Comparison of ENCODE assay signal across 8 cellular contexts in the genomic region with DNA sequence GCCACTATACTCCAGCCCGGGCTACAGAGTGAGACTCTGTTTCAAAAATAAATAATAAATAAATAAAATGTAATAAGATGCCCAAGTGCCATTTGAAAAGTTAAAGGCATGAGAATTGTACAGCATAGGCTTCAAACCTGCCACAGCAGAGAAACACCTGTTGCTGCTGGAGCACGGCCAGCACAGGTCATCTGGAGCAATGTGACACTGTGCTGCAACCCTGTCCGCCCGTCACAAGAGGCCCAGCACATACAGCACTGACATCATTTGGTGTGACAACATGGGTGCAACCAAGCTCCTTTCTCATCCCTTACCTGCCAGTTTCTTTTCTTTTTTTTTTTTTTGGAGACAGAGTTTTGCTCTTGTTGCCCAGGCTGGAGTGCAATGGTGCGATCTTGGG. TPM values are rescaled to one million over a fixed set of nuclear protein-coding genes. Genes with fewer than 3 reads are reported as not detected.
DNase-seq lines count a peak whose midpoint lies in the region; ATAC-seq and TF ChIP-seq lines count a peak whose summit lies in the region.

No MANE protein-coding gene starts in this region.

- no peak for ATAC-seq in GM18909 (IDR thresholded peaks at IDR 0.05; ENCODE audit: poor library complexity, unreplicated experiment)
- no peak for ATAC-seq in HG02571 (IDR thresholded peaks at IDR 0.05; ENCODE audit: unreplicated experiment)
- no peak for ATAC-seq in omental fat pad (ENCODE audit: low FRiP score)

- peak overlapping the region; percentile 93 for H3K27ac Mint-ChIP-seq in T-helper 2 cell treated with Interferon-gamma antibody and Interleukin-4, amounts not matched to agents 5 μg/mL and 100 μg/mL, for 36 hours
- peak overlapping the region in 3 of 5 experiments; percentile 48 to 96 (median 49) for H3K27ac Mint-ChIP-seq in brain

- peaks cover 36% of the 10 kb centered on the region for H3K36me3 Mint-ChIP-seq in T-helper 2 cell treated with Interferon-gamma antibody and Interleukin-4, amounts not matched to agents 5 μg/mL and 100 μg/mL, for 36 hours (ENCODE audit: low read depth)
- H3K36me3 Mint-ChIP-seq in brain, result peaks cover 36% of the 10 kb centered on the region

- peaks cover 19% of the 10 kb centered on the region for H3K36me3 ChIP-seq in skeletal muscle satellite cell (ENCODE audit: insufficient read depth, low read length)

- H3K9me3 Mint-ChIP-seq in T-helper 2 cell treated with Interferon-gamma antibody and Interleukin-4, amounts not matched to agents 5 μg/mL and 100 μg/mL, for 36 hours, result no peaks in the 10 kb centered on the region
- H3K9me3 Mint-ChIP-seq in brain, result peaks cover 0 to 6% (median 0%) of the 10 kb centered on the region in 5 experiments

- peak overlapping the region; percentile 96 for H3K4me3 Mint-ChIP-seq in T-helper 2 cell treated with Interferon-gamma antibody and Interleukin-4, amounts not matched to agents 5 μg/mL and 100 μg/mL, for 36 hours
- H3K4me3 Mint-ChIP-seq in brain, result peak overlapping the region; percentile 95 to 96 (median 95)

- H3K9me3 ChIP-seq in skeletal muscle satellite cell (replicated peaks; ENCODE audit: low read length), result no peaks in the 10 kb centered on the region

- no peaks in the 10 kb centered on the region for H3K27me3 Mint-ChIP-seq in T-helper 2 cell treated with Interferon-gamma antibody and Interleukin-4, amounts not matched to agents 5 μg/mL and 100 μg/mL, for 36 hours (ENCODE audit: low read depth)
- peaks cover 6% of the 10 kb centered on the region for H3K27me3 Mint-ChIP-seq in brain

- peak overlapping the region; percentile 98 for H3K4me3 ChIP-seq in skeletal muscle satellite cell (ENCODE audit: low read length)

- H3K4me2 ChIP-seq in skeletal muscle satellite cell (ENCODE audit: low read length), result peak overlapping the region; percentile 90

- no peak for DNase-seq in T-helper 2 cell treated with Interferon-gamma antibody and Interleukin-4, amounts not matched to agents 5 μg/mL and 100 μg/mL, for 36 hours (ENCODE audit: low spot score)
- DNase-seq in T-helper 2 cell, result no peak
- DNase-seq in NCI-H2107 treated with DMSO at 0.1 percent for 48 hours (lab: John Stamatoyannopoulos, UW; ENCODE audit: unreplicated experiment), result peak; percentile 82
- no peak for DNase-seq in omental fat pad (ENCODE audit: low spot score)

- H3K4me1 ChIP-seq in skeletal muscle satellite cell (ENCODE audit: control insufficient read depth, insufficient read depth, low read length), result peaks cover 19% of the 10 kb centered on the region

- no peaks in the 10 kb centered on the region for H3K27me3 ChIP-seq in skeletal muscle satellite cell (ENCODE audit: control insufficient read depth, insufficient read depth, low read length)

- peak overlapping the region; percentile 97 for H3K9ac ChIP-seq in skeletal muscle satellite cell (ENCODE audit: low read depth, low read length)

- H3K4me1 Mint-ChIP-seq in T-helper 2 cell treated with Interferon-gamma antibody and Interleukin-4, amounts not matched to agents 5 μg/mL and 100 μg/mL, for 36 hours (ENCODE audit: low read depth), result peaks cover 30% of the 10 kb centered on the region
- peaks cover 27% of the 10 kb centered on the region for H3K4me1 Mint-ChIP-seq in brain

- TF ChIP-seq CTCF in brain (conservative IDR thresholded peaks at IDR 0.05) (no peak), omental fat pad (IDR thresholded peaks at IDR 0.05) (no peak)

RNA-seq across cellular contexts. Expression of a gene that starts 1.3 kb away (rescaled TPM):
- polyA plus RNA-seq in brain (ENCODE audit: insufficient read depth, low read depth, low replicate concordance), result 83.2 TPM
- total RNA-seq in skeletal muscle satellite cell (2012; rRNA removed), result 23.6 and 26.6 TPM in 2 replicates
- total RNA-seq in omental fat pad, result 10 to 100 TPM; 10.9 to 14.8 (median 12.3) TPM

RNA-seq across cellular contexts. Expression of a gene that starts 36.3 kb away (rescaled TPM):
- 101 TPM for polyA plus RNA-seq in brain (ENCODE audit: insufficient read depth, low read depth, low replicate concordance)
- 34.7 and 45.9 TPM in 2 replicates for total RNA-seq in skeletal muscle satellite cell (2012; rRNA removed)
- 10 to 100 TPM in 3 of 4 donors, 1 to 10 TPM in 1; 9.6 to 23.3 (median 16.4) TPM for total RNA-seq in omental fat pad

RNA-seq across cellular contexts. Expression of a gene that starts 43.1 kb away (rescaled TPM):
- 8.1 TPM for polyA plus RNA-seq in brain (ENCODE audit: insufficient read depth, low read depth, low replicate concordance)
- 0.76 and 1.1 TPM in 2 replicates for total RNA-seq in skeletal muscle satellite cell (2012; rRNA removed)
- total RNA-seq in omental fat pad, result 10 to 100 TPM in 3 of 4 donors, 1 to 10 TPM in 1; 3.0 to 19.4 (median 16.5) TPM
